Comparison of ENCODE assay signal across 2 cellular contexts in genomic region chr4:39390603-39391002, GRCh38.
A peak's percentile ranks its signal among the peaks of the same experiment; 100 is the strongest.
TF ChIP-seq lines count a peak whose summit lies in the region.

No MANE protein-coding gene starts in this region.

TF ChIP-seq in GM23338, 12 proteins besides CTCF, POLR2A, EP300 and RAD21:
- TF ChIP-seq ZNF331 (CRISPR knock-in tag; IDR thresholded peaks at IDR 0.05; ENCODE audit: low read depth) (no peak), ETS1 (IDR thresholded peaks at IDR 0.05) (no peak), NANOG (IDR thresholded peaks at IDR 0.05; ENCODE audit: borderline replicate concordance) (no peak), EZH2 (IDR thresholded peaks at IDR 0.05; ENCODE audit: low read depth, unreplicated experiment) (no peak), ZNF462 (CRISPR knock-in tag; IDR thresholded peaks at IDR 0.05) (no peak), CREB1 (CRISPR knock-in tag; IDR thresholded peaks at IDR 0.05; ENCODE audit: low read depth) (no peak), ZNF114 (CRISPR knock-in tag; IDR thresholded peaks at IDR 0.05) (no peak), JUNB (IDR thresholded peaks at IDR 0.05; ENCODE audit: unreplicated experiment) (no peak), REST (IDR thresholded peaks at IDR 0.05; ENCODE audit: unreplicated experiment) (no peak)

TF ChIP-seq in K562, 482 proteins besides CTCF, POLR2A, EP300 and RAD21:
- TF ChIP-seq MXD1 (CRISPR knock-in tag; IDR thresholded peaks at IDR 0.05; ENCODE audit: borderline replicate concordance, poor library complexity, severe bottlenecking), result no peak
- TF ChIP-seq ZNF512 (tag; IDR thresholded peaks at IDR 0.05), result no peak
- TF ChIP-seq FOXA1 (IDR thresholded peaks at IDR 0.05; ENCODE audit: borderline replicate concordance), result no peak
- no peak for TF ChIP-seq TAF7 (tag; IDR thresholded peaks at IDR 0.05)
- peak; percentile 82 for TF ChIP-seq CBX2 (IDR thresholded peaks at IDR 0.05; ENCODE audit: insufficient read depth, low read length, poor library complexity, severe bottlenecking)
